In the genomic region with DNA sequence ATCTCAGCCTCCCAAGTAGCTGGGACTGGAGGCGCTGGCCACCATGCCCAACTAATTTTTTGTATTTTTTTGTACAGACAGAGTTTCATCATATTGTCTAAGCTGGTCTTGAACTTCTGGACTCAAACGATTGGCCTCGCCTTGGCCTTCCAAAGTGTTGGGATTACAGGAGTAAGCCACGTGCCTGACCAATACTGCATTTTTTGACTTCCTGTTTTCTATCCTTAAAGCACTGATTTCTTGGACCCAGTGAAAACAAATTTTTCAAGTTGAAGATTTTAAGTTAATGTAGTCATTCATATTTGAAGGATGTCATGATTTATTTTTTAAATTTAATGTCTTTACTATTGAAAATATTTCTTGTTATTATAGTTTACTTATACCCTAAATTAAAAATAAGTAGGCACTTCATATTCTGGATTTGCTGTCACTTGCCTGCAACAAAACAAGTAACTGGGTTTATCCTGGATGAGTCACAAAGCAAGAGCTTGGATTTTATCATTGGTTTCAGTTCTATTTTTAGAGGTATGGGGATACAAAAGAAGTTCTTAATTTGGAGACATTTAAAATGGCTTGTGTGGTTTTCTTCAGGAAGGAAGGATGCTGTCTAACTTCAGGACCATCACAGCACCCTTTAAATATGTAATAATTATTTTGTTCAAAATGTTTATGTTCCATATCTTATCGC, we compare ENCODE assay signal across 8 cellular contexts. TPM values are rescaled to one million over a fixed set of nuclear protein-coding genes. Genes with fewer than 3 reads are reported as not detected.
A peak's percentile ranks its signal among the peaks of the same experiment; 100 is the strongest.
DNase-seq lines count a peak whose midpoint lies in the region; ATAC-seq and TF ChIP-seq lines count a peak whose summit lies in the region.
"Had no signal": no experiment of that assay in that cellular context is flagged by ENCODE, and none has a peak within 500 bp of the region (broad histone marks: within the 10 kb centered on the region; RNA-seq: fewer than 3 reads in every experiment).

No MANE protein-coding gene starts in this region.

- peaks cover 0 to 7% of the 10 kb centered on the region in 2 donors for H3K36me3 ChIP-seq in gastrocnemius medialis
- no peaks in the 10 kb centered on the region for H3K36me3 ChIP-seq in brain microvascular endothelial cell (replicated peaks)

- DNase-seq in EH (ENCODE audit: low read depth) (peak; percentile 73), MV-4-11 (lab: John Stamatoyannopoulos, UW) (peak; percentile 69), dorsolateral prefrontal cortex (no peak), gastrocnemius medialis (no peak), UCSD-AML1 (lab: John Stamatoyannopoulos, UW; ENCODE audit: unreplicated experiment) (no peak), brain microvascular endothelial cell (no peak)
- DNase-seq: NCI-H524 had no signal

- H3K27ac ChIP-seq in dorsolateral prefrontal cortex: peak overlapping the region in 17 of 59 donors; percentile 2 to 99 (median 31)
- peak overlapping the region; percentile 83 to 94 (median 89) for H3K27ac ChIP-seq in gastrocnemius medialis
- no peak overlapping the region for H3K27ac ChIP-seq in brain microvascular endothelial cell

- in situ Hi-C loops in gastrocnemius medialis (cut with MboI; ENCODE audit: low sequenced_read_pairs in 4 of 4): no loop called here
- in situ Hi-C loops in brain microvascular endothelial cell (cut with HindIII; ENCODE audit: low pct_ligation_motif_present, low sequenced_read_pairs): no loop called here

- peak in 1 of 2 donors; percentile 30 for ATAC-seq in gastrocnemius medialis
- ATAC-seq in HG03039 (IDR thresholded peaks at IDR 0.05; ENCODE audit: unreplicated experiment): no peak

- peaks cover 26% of the 10 kb centered on the region in 2 donors for H3K4me1 ChIP-seq in gastrocnemius medialis

- TF ChIP-seq POLR2A in gastrocnemius medialis (IDR thresholded peaks at IDR 0.05): no peak

- intact Hi-C loops in dorsolateral prefrontal cortex (cut with DNase I): loop anchor here in 1 of 2 donors (10.0 kb wide), 1 partner anchor 119 kb away; no protein-coding TSS in a partner anchor
- intact Hi-C loops in gastrocnemius medialis (cut with DNase I; ENCODE audit: low total_unique reads): loop anchor here (5.0 kb wide), 3 partner anchors 53 to 167 kb away; partner anchors contain the start of gene OTUD7B

- H3K9me3 ChIP-seq in gastrocnemius medialis: no peaks in the 10 kb centered on the region

- H3K27me3 ChIP-seq in dorsolateral prefrontal cortex (no peaks in the 10 kb centered on the region), gastrocnemius medialis (no peaks in the 10 kb centered on the region), brain microvascular endothelial cell (replicated peaks) (no peaks in the 10 kb centered on the region)

- H3K4me3 ChIP-seq in dorsolateral prefrontal cortex: peak overlapping the region in 39 of 59 donors; percentile 5 to 97 (median 84)
- H3K4me3 ChIP-seq in gastrocnemius medialis: no peak overlapping the region
- no peak overlapping the region for H3K4me3 ChIP-seq in brain microvascular endothelial cell (ENCODE audit: low read depth, low read length)

- TF ChIP-seq CTCF in dorsolateral prefrontal cortex (IDR thresholded peaks at IDR 0.05 in 54 of 56, conservative IDR thresholded peaks at IDR 0.05 in 2 of 56; ENCODE audit: low read depth in 1 of 56, partially characterized antibody in 56 of 56) (no peak), gastrocnemius medialis (IDR thresholded peaks at IDR 0.05 in 4 of 5, conservative IDR thresholded peaks at IDR 0.05 in 1 of 5) (no peak), brain microvascular endothelial cell (IDR thresholded peaks at IDR 0.05; ENCODE audit: low read depth, low read length, missing control alignments) (no peak)

RNA-seq across cellular contexts. Expression of gene VPS45, which starts 2.2 kb away (rescaled TPM):
- total RNA-seq in dorsolateral prefrontal cortex (10 to 100 TPM; 50.9 to 95.6 (median 71.3) TPM), gastrocnemius medialis (10 to 100 TPM; 17.0 to 30.3 (median 24.7) TPM)

RNA-seq across cellular contexts. Expression of gene OTUD7B, which starts 54.8 kb away (rescaled TPM):
- total RNA-seq in dorsolateral prefrontal cortex: 100 to 1,000 TPM in 4 of 120 experiments, 10 to 100 TPM in 116; 28.4 to 126 (median 52.8) TPM
- 10 to 100 TPM; 27.2 to 51.3 (median 43.6) TPM for total RNA-seq in gastrocnemius medialis

Comparison
In these comparisons a context has a peak if more than half of its experiments do, and no peak if none do; other contexts are left out.
1. DNase-seq: peak in EH (single experiment) and MV-4-11 (single experiment); none in dorsolateral prefrontal cortex (0 of 10), gastrocnemius medialis (0 of 2), UCSD-AML1 (single experiment) and brain microvascular endothelial cell (single experiment).
2. H3K4me3 ChIP-seq: peak in dorsolateral prefrontal cortex (39 of 59); none in gastrocnemius medialis (0 of 4) and brain microvascular endothelial cell (single experiment).